7 cellular contexts compared by ENCODE assay signal in the genomic region with DNA sequence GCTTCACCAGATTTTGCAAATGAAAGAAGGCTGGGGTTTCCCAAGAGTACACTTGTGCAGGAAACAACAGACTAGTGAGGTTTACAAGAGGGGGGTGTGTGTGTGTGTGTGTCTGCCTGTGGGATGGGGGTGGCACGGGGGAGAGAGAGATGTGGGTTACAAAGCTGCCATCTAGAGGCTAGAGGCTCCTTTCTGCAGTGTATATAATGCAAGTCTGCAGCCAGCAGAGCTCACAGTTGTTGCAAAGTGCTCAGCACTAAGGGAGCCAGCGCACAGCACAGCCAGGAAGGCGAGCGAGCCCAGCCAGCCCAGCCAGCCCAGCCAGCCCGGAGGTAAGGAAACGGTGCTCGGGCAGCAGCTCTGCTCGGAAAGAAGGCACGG. TPM values are rescaled to one million over a fixed set of nuclear protein-coding genes. Genes with fewer than 3 reads are reported as not detected.
DNase-seq lines count a peak whose midpoint lies in the region; ATAC-seq and TF ChIP-seq lines count a peak whose summit lies in the region.

A gene (plus strand): TSS at position 233 of the 381 bp plus-strand sequence. CDS start 10,641 bp downstream, outside the sequence.

- H3K4me3 Mint-ChIP-seq in activated CD4-positive, alpha-beta T cell treated with anti-CD3 and anti-CD28 coated beads, Interleukin-2, amount 10 ng/mL, durations not matched to agents 7 days and 5 days, result peak within 1 kb of the TSS; percentile 26

- peak within 1 kb of the TSS; percentile 38 for H3K27ac Mint-ChIP-seq in activated CD4-positive, alpha-beta T cell treated with anti-CD3 and anti-CD28 coated beads, Interleukin-2, amount 10 ng/mL, durations not matched to agents 7 days and 5 days

- no peaks in the 10 kb centered on the region for H3K9me3 Mint-ChIP-seq in activated CD4-positive, alpha-beta T cell treated with anti-CD3 and anti-CD28 coated beads, Interleukin-2, amount 10 ng/mL, durations not matched to agents 7 days and 5 days

- DNase-seq in NCI-H2196 treated with DMSO at 0.1 percent for 48 hours (lab: John Stamatoyannopoulos, UW; ENCODE audit: unreplicated experiment) (peak; percentile 68), dorsolateral prefrontal cortex (peak; percentile 31 to 84 (median 74)), lung microvascular endothelial cell (ENCODE audit: low read depth in 2 of 2) (peak; percentile 50 to 87)
- peak; percentile 85 for DNase-seq in activated CD4-positive, alpha-beta T cell treated with anti-CD3 and anti-CD28 coated beads, Interleukin-2, amount 10 ng/mL, durations not matched to agents 7 days and 5 days
- DNase-seq in stimulated activated CD4-positive, alpha-beta T cell treated with anti-CD3 and anti-CD28 coated beads, TNF-alpha, amount 100 ng/mL, for 48 hours (ENCODE audit: low read depth in 3 of 3), result peak; percentile 25 to 45 (median 38)

- peaks cover 7% of the 10 kb centered on the region for H3K36me3 Mint-ChIP-seq in activated CD4-positive, alpha-beta T cell treated with anti-CD3 and anti-CD28 coated beads, Interleukin-2, amount 10 ng/mL, durations not matched to agents 7 days and 5 days (ENCODE audit: low read depth)

- ATAC-seq in GM18519 (IDR thresholded peaks at IDR 0.05; ENCODE audit: low FRiP score, unreplicated experiment), result peak; percentile 72
- peak; percentile 76 for ATAC-seq in HG02943 (IDR thresholded peaks at IDR 0.05; ENCODE audit: low read depth, unreplicated experiment)

- TF ChIP-seq CTCF in dorsolateral prefrontal cortex (IDR thresholded peaks at IDR 0.05 in 54 of 56, conservative IDR thresholded peaks at IDR 0.05 in 2 of 56; ENCODE audit: low read depth in 1 of 56, partially characterized antibody in 56 of 56), result peak; percentile 4 to 72 (median 55)

- H3K27me3 ChIP-seq in dorsolateral prefrontal cortex, result peaks cover 0 to 14% (median 0%) of the 10 kb centered on the region in 45 donors

- intact Hi-C loops in dorsolateral prefrontal cortex (cut with DNase I), result loop anchor here (5.0 to 10.0 kb wide), 3 partner anchors 57 to 225 kb away; no protein-coding TSS in a partner anchor

- CTCF ChIA-PET in activated CD4-positive, alpha-beta T cell treated with anti-CD3 and anti-CD28 coated beads, Interleukin-2, amount 10 ng/mL, durations not matched to agents 7 days and 5 days (lab: Charles Lee), result interaction anchor here (0.7 to 3.1 kb wide), 9 partner anchors 9 to 499 kb away, joined by 3 to 37 read pairs (median 3); no protein-coding TSS in a partner anchor

- H3K4me1 Mint-ChIP-seq in activated CD4-positive, alpha-beta T cell treated with anti-CD3 and anti-CD28 coated beads, Interleukin-2, amount 10 ng/mL, durations not matched to agents 7 days and 5 days, result peaks cover 35% of the 10 kb centered on the region

- H3K4me3 ChIP-seq in dorsolateral prefrontal cortex, result peak within 1 kb of the TSS; percentile 25 to 73 (median 54)

- POLR2A ChIA-PET in activated CD4-positive, alpha-beta T cell treated with anti-CD3 and anti-CD28 coated beads, Interleukin-2, amount 10 ng/mL, durations not matched to agents 7 days and 5 days (lab: Charles Lee), result no interaction called here

- peak within 1 kb of the TSS in 48 of 59 donors; percentile 4 to 89 (median 72) for H3K27ac ChIP-seq in dorsolateral prefrontal cortex

- peaks cover 3% of the 10 kb centered on the region for H3K27me3 Mint-ChIP-seq in activated CD4-positive, alpha-beta T cell treated with anti-CD3 and anti-CD28 coated beads, Interleukin-2, amount 10 ng/mL, durations not matched to agents 7 days and 5 days

RNA-seq across cellular contexts. Expression of the gene that starts here (rescaled TPM):
- total RNA-seq in activated CD4-positive, alpha-beta T cell treated with anti-CD3 and anti-CD28 coated beads, Interleukin-2, amount 10 ng/mL, durations not matched to agents 7 days and 5 days, result 1 to 10 TPM; 5.4 to 6.4 TPM
- total RNA-seq in dorsolateral prefrontal cortex (10 to 100 TPM in 79 of 120 experiments, 1 to 10 TPM in 41; 4.7 to 29.3 (median 11.7) TPM), lung microvascular endothelial cell (5.0 and 17.9 TPM in 2 replicates)

Comparison
In these comparisons a context has a peak if more than half of its experiments do, and no peak if none do; other contexts are left out.
1. Peak in every context shown above with its lines: DNase-seq, ATAC-seq, H3K4me3 ChIP-seq and H3K27ac ChIP-seq.